8 cellular contexts compared by ENCODE assay signal in genomic region chr11:75388386-75389275, GRCh38. TPM values are rescaled to one million over a fixed set of nuclear protein-coding genes. Genes with fewer than 3 reads are reported as not detected.
DNase-seq lines count a peak whose midpoint lies in the region; ATAC-seq and TF ChIP-seq lines count a peak whose summit lies in the region.

No MANE protein-coding gene starts in this region.

- H3K9me2 ChIP-seq in GM23338 (ENCODE audit: insufficient read depth): no peaks in the 10 kb centered on the region

- peak; percentile 81 for TF ChIP-seq CTCF in BJ (IDR thresholded peaks at IDR 0.05; ENCODE audit: insufficient read depth, low read depth, low read length)
- TF ChIP-seq CTCF in GM23338 (conservative IDR thresholded peaks at IDR 0.05; ENCODE audit: low read depth in 2 of 2): peak; percentile 85 to 90
- peak; percentile 84 for TF ChIP-seq CTCF in brain microvascular endothelial cell (IDR thresholded peaks at IDR 0.05; ENCODE audit: low read depth, low read length, missing control alignments)

- no peaks in the 10 kb centered on the region for H3F3A ChIP-seq in GM23338 (replicated peaks; ENCODE audit: low read depth)

- H3K4me3 ChIP-seq in BJ (ENCODE audit: low read depth, low read length): no peak overlapping the region
- H3K4me3 ChIP-seq in GM23338: no peak overlapping the region
- no peak overlapping the region for H3K4me3 ChIP-seq in brain microvascular endothelial cell (ENCODE audit: low read depth, low read length)

- H3K4me1 Mint-ChIP-seq in GM23338: peaks cover 10% of the 10 kb centered on the region

- H3K27me3 Mint-ChIP-seq in GM23338 (ENCODE audit: insufficient read depth, low read depth, poor library complexity): peaks cover 6% of the 10 kb centered on the region

- H3K4me3 Mint-ChIP-seq in GM23338: no peak overlapping the region

- peak; percentile 73 for ATAC-seq in GM23338
- ATAC-seq in HG02870 (IDR thresholded peaks at IDR 0.05; ENCODE audit: unreplicated experiment): no peak

- H3K9me3 Mint-ChIP-seq in GM23338: no peaks in the 10 kb centered on the region

- peak overlapping the region; percentile 92 for H2AFZ ChIP-seq in GM23338

- H3K27ac ChIP-seq in GM23338 (ENCODE audit: low read depth) (peak overlapping the region; percentile 45; the same call in 1 of the 2 replicates), brain microvascular endothelial cell (no peak overlapping the region)

- H3K27me3 ChIP-seq in BJ (ENCODE audit: control insufficient read depth, insufficient read depth, low read length): peaks cover 9% of the 10 kb centered on the region
- no peaks in the 10 kb centered on the region for H3K27me3 ChIP-seq in GM23338 (ENCODE audit: insufficient read depth)
- no peaks in the 10 kb centered on the region for H3K27me3 ChIP-seq in brain microvascular endothelial cell (replicated peaks)

- CTCF ChIA-PET in BJ (lab: Yijun Ruan, JAX): interaction anchor here (0.6 to 14.3 kb wide), 36 partner anchors 9 to 769 kb away, joined by 3 to 389 read pairs (median 4); partner anchors contain the start of genes GDPD5 and RPS3

- H3K79me2 ChIP-seq in GM23338 (replicated peaks; ENCODE audit: insufficient read depth): no peaks in the 10 kb centered on the region

- H4K20me1 ChIP-seq in GM23338 (replicated peaks; ENCODE audit: insufficient read depth): no peaks in the 10 kb centered on the region

- no peak for DNase-seq in BJ (ENCODE audit: low read depth)
- peak; percentile 91 for DNase-seq in GM23338 (ENCODE audit: low spot score)
- peak; percentile 88 for DNase-seq in NCI-H2107 treated with DMSO at 0.1 percent for 48 hours (lab: John Stamatoyannopoulos, UW; ENCODE audit: unreplicated experiment)
- peak; percentile 65 for DNase-seq in UCSD-AML1 (lab: John Stamatoyannopoulos, UW; ENCODE audit: unreplicated experiment)
- DNase-seq in brain microvascular endothelial cell: peak; percentile 69
- peak; percentile 67 for DNase-seq in iris pigment epithelial cell (ENCODE audit: low read depth)
- peak; percentile 54 to 62 for DNase-seq in stimulated activated CD4-positive, alpha-beta T cell treated with anti-CD3 and anti-CD28 coated beads, Interleukin-15, amount 100 ng/mL, for 48 hours (ENCODE audit: low read depth in 2 of 2)

- H3K36me3 Mint-ChIP-seq in GM23338 (ENCODE audit: low read depth): no peaks in the 10 kb centered on the region

- in situ Hi-C loops in brain microvascular endothelial cell (cut with HindIII; ENCODE audit: low pct_ligation_motif_present, low sequenced_read_pairs): no loop called here

- POLR2A ChIA-PET in BJ (lab: Charles Lee): no interaction called here

- H3K4me1 ChIP-seq in GM23338 (ENCODE audit: insufficient read depth): no peaks in the 10 kb centered on the region

- no peak overlapping the region for H3K4me2 ChIP-seq in GM23338

- H3K27ac Mint-ChIP-seq in GM23338: no peak overlapping the region

- H3K36me3 ChIP-seq in BJ (ENCODE audit: control insufficient read depth, insufficient read depth, low read length) (no peaks in the 10 kb centered on the region), GM23338 (ENCODE audit: insufficient read depth) (no peaks in the 10 kb centered on the region), brain microvascular endothelial cell (replicated peaks) (no peaks in the 10 kb centered on the region)

TF ChIP-seq in GM23338, 12 proteins besides CTCF, POLR2A, EP300 and RAD21:
- TF ChIP-seq EZH2 (IDR thresholded peaks at IDR 0.05; ENCODE audit: low read depth, unreplicated experiment) (no peak), EZH2phosphoT487 (IDR thresholded peaks at IDR 0.05; ENCODE audit: unreplicated experiment) (no peak), STAT1 (IDR thresholded peaks at IDR 0.05; ENCODE audit: unreplicated experiment) (no peak), CREB1 (CRISPR knock-in tag; IDR thresholded peaks at IDR 0.05; ENCODE audit: low read depth) (no peak), ZNF114 (CRISPR knock-in tag; IDR thresholded peaks at IDR 0.05) (no peak), ZNF462 (CRISPR knock-in tag; IDR thresholded peaks at IDR 0.05) (no peak), JUNB (IDR thresholded peaks at IDR 0.05; ENCODE audit: unreplicated experiment) (no peak), ETS1 (IDR thresholded peaks at IDR 0.05) (no peak), ZNF331 (CRISPR knock-in tag; IDR thresholded peaks at IDR 0.05; ENCODE audit: low read depth) (no peak), NANOG (IDR thresholded peaks at IDR 0.05; ENCODE audit: borderline replicate concordance) (no peak)
TF ChIP-seq in GM23338: peak in this region for 0.

RNA-seq across cellular contexts. Expression of gene RPS3, which starts 10.7 kb away (rescaled TPM):
- polyA plus RNA-seq in BJ (2011; rRNA removed): 3,005 and 3,406 TPM in 2 replicates
- 700 and 1,218 TPM in 2 replicates for polyA minus RNA-seq in BJ (2011; rRNA and poly(A)+ RNA removed)
- total RNA-seq in GM23338 (2014; rRNA removed; shearing (Covaris generic)): 1,200 and 1,745 TPM in 2 replicates
- polyA plus RNA-seq in GM23338 (2016; fragmentation: Nextera tagmentation; extraction: Ambion mirVana): 2,793 and 2,848 TPM in 2 replicates

RNA-seq across cellular contexts. Expression of gene ARRB1, which starts 37.2 kb away (rescaled TPM):
- polyA plus RNA-seq in BJ (2011; rRNA removed) (10.0 and 15.7 TPM in 2 replicates), GM23338 (2016; fragmentation: Nextera tagmentation; extraction: Ambion mirVana) (5.8 and 6.3 TPM in 2 replicates)
- 14.8 and 25.2 TPM in 2 replicates for polyA minus RNA-seq in BJ (2011; rRNA and poly(A)+ RNA removed)
- 11.1 and 17.0 TPM in 2 replicates for total RNA-seq in GM23338 (2014; rRNA removed; shearing (Covaris generic))

RNA-seq across cellular contexts. Expression of gene KLHL35, which starts 44.4 kb away (rescaled TPM):
- 1.7 and 3.1 TPM in 2 replicates for polyA plus RNA-seq in BJ (2011; rRNA removed)
- polyA minus RNA-seq in BJ (2011; rRNA and poly(A)+ RNA removed): 1.0 and 1.7 TPM in 2 replicates
- total RNA-seq in GM23338 (2014; rRNA removed; shearing (Covaris generic)): 0.28 and 1.1 TPM in 2 replicates
- polyA plus RNA-seq in GM23338 (2016; fragmentation: Nextera tagmentation; extraction: Ambion mirVana): 0.10 TPM in 1 of 2 replicates, not detected in the other
